Comparison of ENCODE assay signal across 12 cellular contexts in the genomic region with DNA sequence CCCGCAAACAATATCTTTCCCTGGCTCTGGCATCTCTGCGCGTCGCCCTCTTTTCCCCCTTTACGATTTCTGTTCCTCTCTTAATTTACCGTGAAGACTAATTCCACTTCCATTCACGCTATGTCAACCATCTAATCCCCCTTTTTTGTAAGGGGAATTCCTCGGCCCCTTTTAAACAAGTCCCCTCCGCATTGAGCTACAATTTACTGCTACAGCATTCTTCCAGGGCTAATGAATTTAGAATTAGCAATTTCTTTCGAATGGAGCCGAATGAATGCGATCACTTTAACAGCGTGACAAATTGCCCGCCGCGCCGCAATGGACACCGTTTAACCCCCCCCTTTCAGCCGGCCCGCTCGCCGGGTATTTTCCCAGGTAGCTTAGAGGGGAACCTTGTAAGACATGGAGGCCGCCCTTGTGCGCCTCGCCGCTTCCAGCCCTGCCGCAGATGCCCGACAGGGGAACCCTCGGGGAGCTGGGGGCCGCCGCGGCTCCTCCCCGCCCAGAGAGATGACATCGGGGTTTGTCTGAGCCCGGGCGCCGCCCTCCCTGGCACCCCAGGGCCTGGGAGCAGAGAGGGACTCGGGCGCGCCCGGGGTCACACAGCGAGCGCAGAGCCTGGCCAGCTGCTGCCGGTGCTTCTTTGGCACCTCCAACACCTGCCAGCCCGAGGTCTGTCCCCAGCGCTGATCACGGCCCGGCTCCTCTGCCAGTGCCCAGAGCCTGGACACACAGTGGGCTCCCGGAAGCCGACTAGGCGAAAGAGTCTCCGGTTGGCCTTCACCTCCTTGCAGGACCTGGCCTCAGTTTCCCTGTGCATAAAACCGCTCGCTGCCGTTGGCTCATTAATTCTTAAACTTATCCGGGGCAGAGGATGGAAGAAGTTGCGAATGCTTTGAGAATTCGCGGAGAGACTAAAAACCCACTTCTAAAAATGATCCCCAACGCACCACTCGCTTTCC. TPM values are rescaled to one million over a fixed set of nuclear protein-coding genes. Genes with fewer than 3 reads are reported as not detected.
DNase-seq lines count a peak whose midpoint lies in the region; ATAC-seq and TF ChIP-seq lines count a peak whose summit lies in the region.
"Had no signal": no experiment of that assay in that cellular context is flagged by ENCODE, and none has a peak within 500 bp of the region (broad histone marks: within the 10 kb centered on the region; RNA-seq: fewer than 3 reads in every experiment).

No MANE protein-coding gene starts in this region.

- no peaks in the 10 kb centered on the region for H3K9me3 ChIP-seq in iPS DF 6.9 (ENCODE audit: control insufficient read depth, insufficient read depth, low read length)

- peaks cover 80% of the 10 kb centered on the region for H3K27me3 ChIP-seq in iPS DF 6.9 (ENCODE audit: control insufficient read depth, insufficient read depth, low read length)

- H3K9me3 Mint-ChIP-seq in activated naive CD4-positive, alpha-beta T cell treated with anti-CD3 and anti-CD28 coated beads for 36 hours: no peaks in the 10 kb centered on the region
- no peaks in the 10 kb centered on the region for H3K9me3 Mint-ChIP-seq in activated B cell treated with CpG ODN at 0.5 μM for 24 hours

- WGBS in iPS DF 6.9 (ENCODE audit: insufficient coverage, insufficient read length): no CpG with 5 or more reads among the region's 61 CpGs

- TF ChIP-seq CTCF in activated B cell treated with CpG ODN at 0.5 μM for 24 hours (IDR thresholded peaks at IDR 0.05): no peak

- H3K27me3 Mint-ChIP-seq in activated naive CD4-positive, alpha-beta T cell treated with anti-CD3 and anti-CD28 coated beads for 36 hours (ENCODE audit: low read depth): peaks cover 57% of the 10 kb centered on the region
- H3K27me3 Mint-ChIP-seq in activated B cell treated with CpG ODN at 0.5 μM for 24 hours: peaks cover 55% of the 10 kb centered on the region

- peaks cover 6% of the 10 kb centered on the region for H3K4me1 ChIP-seq in iPS DF 6.9 (ENCODE audit: control insufficient read depth, insufficient read depth, low read length)
- H3K4me1 ChIP-seq: BLaER1 treated with 17β-estradiol and CSF1 and Interleukin-3, amounts not matched to agents 10 nM and 100 nM had no signal

- ATAC-seq in activated B cell treated with CpG ODN at 0.5 μM for 24 hours (ENCODE audit: low read depth): no peak
- ATAC-seq in stimulated activated naive CD8-positive, alpha-beta T cell treated with anti-CD3 and anti-CD28 coated beads, Interleukin-15, Interleukin-2, amounts not matched to agents 100 U/mL and 50 U/mL, for 24 hours: no peak

- H3K4me3 Mint-ChIP-seq in activated naive CD4-positive, alpha-beta T cell treated with anti-CD3 and anti-CD28 coated beads for 36 hours: no peak overlapping the region
- peak overlapping the region; percentile 46 for H3K4me3 Mint-ChIP-seq in activated B cell treated with CpG ODN at 0.5 μM for 24 hours

- H3K4me1 Mint-ChIP-seq in activated naive CD4-positive, alpha-beta T cell treated with anti-CD3 and anti-CD28 coated beads for 36 hours (ENCODE audit: low read depth): peaks cover 27% of the 10 kb centered on the region
- H3K4me1 Mint-ChIP-seq in activated B cell treated with CpG ODN at 0.5 μM for 24 hours: peaks cover 38% of the 10 kb centered on the region

- H3K4me3 ChIP-seq in iPS DF 6.9 (ENCODE audit: low read length): peak overlapping the region; percentile 6; the same call in 1 of the 2 replicates
- H3K4me3 ChIP-seq: BLaER1 treated with 17β-estradiol and CSF1 and Interleukin-3, amounts not matched to agents 10 nM and 100 nM had no signal

- H3K36me3 Mint-ChIP-seq in activated naive CD4-positive, alpha-beta T cell treated with anti-CD3 and anti-CD28 coated beads for 36 hours (ENCODE audit: low read depth): no peaks in the 10 kb centered on the region
- no peaks in the 10 kb centered on the region for H3K36me3 Mint-ChIP-seq in activated B cell treated with CpG ODN at 0.5 μM for 24 hours (ENCODE audit: low read depth)

- H3K36me3 ChIP-seq in iPS DF 6.9 (ENCODE audit: control insufficient read depth, insufficient read depth, low read length): no peaks in the 10 kb centered on the region
- H3K36me3 ChIP-seq: BLaER1 treated with 17β-estradiol and CSF1 and Interleukin-3, amounts not matched to agents 10 nM and 100 nM had no signal

- no peak overlapping the region for H3K27ac Mint-ChIP-seq in activated naive CD4-positive, alpha-beta T cell treated with anti-CD3 and anti-CD28 coated beads for 36 hours
- no peak overlapping the region for H3K27ac Mint-ChIP-seq in activated B cell treated with CpG ODN at 0.5 μM for 24 hours

- peak; percentile 10 for DNase-seq in activated naive CD4-positive, alpha-beta T cell treated with Interleukin-2 at 50 U/mL for 16 hours
- DNase-seq in activated naive CD4-positive, alpha-beta T cell treated with anti-CD3 and anti-CD28 coated beads for 36 hours: no peak
- DNase-seq in activated B cell treated with CpG ODN at 0.5 μM for 24 hours (no peak), iPS DF 6.9 (ENCODE audit: low read depth, low spot score) (no peak), KBM-7 (no peak), T-helper 9 cell (no peak), caudate nucleus (lab: John Stamatoyannopoulos, UW) (no peak)
- DNase-seq in stimulated activated naive CD8-positive, alpha-beta T cell treated with anti-CD3 and anti-CD28 coated beads, Interleukin-15, Interleukin-2, amounts not matched to agents 100 U/mL and 50 U/mL, for 24 hours: peak; percentile 15
- DNase-seq: NCI-H446 treated with DMSO at 0.1 percent for 48 hours, SIG-M5 had no signal

- CTCF ChIA-PET in activated naive CD4-positive, alpha-beta T cell treated with anti-CD3 and anti-CD28 coated beads for 36 hours (lab: Charles Lee): interaction anchor here (0.5 kb wide), 1 partner anchor 95 kb away, joined by 3 read pairs; no protein-coding TSS in a partner anchor
- CTCF ChIA-PET in activated B cell treated with CpG ODN at 0.5 μM for 24 hours (lab: Charles Lee): interaction anchor here (2.4 kb wide), 1 partner anchor 16 kb away, joined by 6 read pairs; no protein-coding TSS in a partner anchor

- in situ Hi-C loops in KBM-7 (cut with MboI; ENCODE audit: low pct_unique_long_range_greater_than_20kb, low sequenced_read_pairs): no loop called here

- POLR2A ChIA-PET in activated B cell treated with CpG ODN at 0.5 μM for 24 hours (lab: Charles Lee): no interaction called here

- intact Hi-C loops in activated naive CD4-positive, alpha-beta T cell treated with anti-CD3 and anti-CD28 coated beads for 36 hours (cut with micrococcal nuclease): no loop called here
- intact Hi-C loops in activated B cell treated with CpG ODN at 0.5 μM for 24 hours (cut with micrococcal nuclease): loop anchor here (10.0 kb wide), 1 partner anchor 1929 kb away; no protein-coding TSS in a partner anchor

- H3K27ac ChIP-seq in iPS DF 6.9 (ENCODE audit: low read length): no peak overlapping the region
- no peak overlapping the region for H3K27ac ChIP-seq in caudate nucleus (ENCODE audit: low read depth, low read length)
- H3K27ac ChIP-seq: BLaER1 treated with 17β-estradiol and CSF1 and Interleukin-3, amounts not matched to agents 10 nM and 100 nM had no signal

RNA-seq across cellular contexts. Expression of a gene that starts 1.3 kb away (rescaled TPM):
- total RNA-seq in activated naive CD4-positive, alpha-beta T cell treated with anti-CD3 and anti-CD28 coated beads for 36 hours: not detected
- not detected in 2 replicates for total RNA-seq in activated B cell treated with CpG ODN at 0.5 μM for 24 hours
- total RNA-seq: dermis microvascular lymphatic vessel endothelial cell had no signal

RNA-seq across cellular contexts. Expression of a gene that starts 27.9 kb away (rescaled TPM):
- total RNA-seq in activated naive CD4-positive, alpha-beta T cell treated with anti-CD3 and anti-CD28 coated beads for 36 hours: 10 to 100 TPM; 70.1 to 72.6 TPM
- total RNA-seq in activated B cell treated with CpG ODN at 0.5 μM for 24 hours: 49.6 and 54.8 TPM in 2 replicates

Comparison
In these comparisons a context has a peak if more than half of its experiments do, and no peak if none do; other contexts are left out.
1. DNase-seq: peak in activated naive CD4-positive, alpha-beta T cell treated with Interleukin-2 at 50 U/mL for 16 hours (single experiment) and stimulated activated naive CD8-positive, alpha-beta T cell treated with anti-CD3 and anti-CD28 coated beads, Interleukin-15, Interleukin-2, amounts not matched to agents 100 U/mL and 50 U/mL, for 24 hours (single experiment); none in activated naive CD4-positive, alpha-beta T cell treated with anti-CD3 and anti-CD28 coated beads for 36 hours (single experiment), activated B cell treated with CpG ODN at 0.5 μM for 24 hours (single experiment), iPS DF 6.9 (single experiment), KBM-7 (single experiment), T-helper 9 cell (single experiment) and caudate nucleus (0 of 61).